12 cellular contexts compared by ENCODE assay signal in the genomic region with DNA sequence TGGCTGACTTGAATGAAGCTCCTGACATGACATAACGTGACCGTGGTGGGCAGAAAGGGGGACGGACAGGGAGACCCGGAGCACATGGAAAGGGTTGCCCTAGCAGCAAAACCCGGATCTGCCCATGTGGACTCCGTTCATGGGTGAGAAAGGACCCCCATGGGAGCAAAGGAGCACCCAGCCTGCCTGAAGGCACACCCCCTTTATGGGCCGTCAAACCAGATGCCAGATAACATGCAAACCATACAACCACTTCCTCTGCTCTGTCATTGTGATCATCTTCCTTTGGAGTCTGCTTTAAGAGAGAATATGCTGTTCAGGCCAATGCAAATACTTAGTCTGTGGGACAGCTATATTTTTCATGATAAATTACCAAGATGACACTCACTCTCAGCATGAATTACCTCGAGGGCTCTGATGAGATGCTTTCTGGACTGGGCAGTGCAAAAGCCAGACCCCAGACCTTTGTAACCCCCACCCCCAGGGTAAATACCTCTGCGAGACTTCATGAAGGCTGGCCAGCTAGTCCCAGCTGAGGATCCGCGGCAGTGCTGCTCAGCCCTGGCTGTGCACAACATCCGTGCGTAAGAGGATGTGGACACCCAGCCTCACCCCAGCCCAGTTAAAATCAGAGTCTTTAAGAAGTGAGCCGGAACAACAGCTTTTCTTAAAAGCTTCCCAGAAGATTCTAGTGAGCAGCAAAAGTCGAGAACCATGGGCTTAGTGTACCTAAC.
DNase-seq lines count a peak whose midpoint lies in the region; ATAC-seq lines count a peak whose summit lies in the region.
"Had no signal": no experiment of that assay in that cellular context is flagged by ENCODE, and none has a peak within 500 bp of the region (broad histone marks: within the 10 kb centered on the region; RNA-seq: fewer than 3 reads in every experiment).

No MANE protein-coding gene starts in this region.

- POLR2A ChIA-PET in activated CD4-positive, alpha-beta memory T cell treated with anti-CD3 and anti-CD28 coated beads, Interleukin-2, amount 10 ng/mL, durations not matched to agents 7 days and 5 days (lab: Charles Lee) = interaction anchor here (0.8 to 0.9 kb wide), 2 partner anchors 9 to 126 kb away, joined by 3 to 4 read pairs; no protein-coding TSS in a partner anchor
- POLR2A ChIA-PET in activated CD4-positive, alpha-beta memory T cell treated with anti-CD3 and anti-CD28 coated beads for 36 hours (lab: Charles Lee) = no interaction called here

- H3K4me3 ChIP-seq in trophoblast cell (ENCODE audit: low read depth, low read length) = no peak overlapping the region
- H3K4me3 ChIP-seq: A549, vagina had no signal

- peak overlapping the region; percentile 28 for H3K4ac ChIP-seq in trophoblast cell (ENCODE audit: low read depth, low read length)

- H3K27me3 Mint-ChIP-seq in activated CD4-positive, alpha-beta memory T cell treated with anti-CD3 and anti-CD28 coated beads, Interleukin-2, amount 10 ng/mL, durations not matched to agents 7 days and 5 days = no peaks in the 10 kb centered on the region
- H3K27me3 Mint-ChIP-seq in activated CD4-positive, alpha-beta memory T cell treated with anti-CD3 and anti-CD28 coated beads for 36 hours = no peaks in the 10 kb centered on the region
- H3K27me3 Mint-ChIP-seq in T-helper 2 cell treated with Interferon-gamma antibody and Interleukin-4, amounts not matched to agents 5 μg/mL and 100 μg/mL, for 36 hours (ENCODE audit: low read depth) = peaks cover 3% of the 10 kb centered on the region

- no peaks in the 10 kb centered on the region for H3K36me3 Mint-ChIP-seq in activated CD4-positive, alpha-beta memory T cell treated with anti-CD3 and anti-CD28 coated beads, Interleukin-2, amount 10 ng/mL, durations not matched to agents 7 days and 5 days (ENCODE audit: low read depth)
- H3K36me3 Mint-ChIP-seq in activated CD4-positive, alpha-beta memory T cell treated with anti-CD3 and anti-CD28 coated beads for 36 hours = no peaks in the 10 kb centered on the region
- no peaks in the 10 kb centered on the region for H3K36me3 Mint-ChIP-seq in T-helper 2 cell treated with Interferon-gamma antibody and Interleukin-4, amounts not matched to agents 5 μg/mL and 100 μg/mL, for 36 hours (ENCODE audit: low read depth)

- ATAC-seq in HG02870 (IDR thresholded peaks at IDR 0.05; ENCODE audit: unreplicated experiment) (peak; percentile 76), GM18868 (IDR thresholded peaks at IDR 0.05; ENCODE audit: unreplicated experiment) (no peak), HG03521 (IDR thresholded peaks at IDR 0.05; ENCODE audit: unreplicated experiment) (no peak)
- ATAC-seq: A549 had no signal

- H3K79me1 ChIP-seq in trophoblast cell (ENCODE audit: low read length) = peaks cover 22% of the 10 kb centered on the region

- intact Hi-C loops in activated CD4-positive, alpha-beta memory T cell treated with anti-CD3 and anti-CD28 coated beads for 36 hours (cut with micrococcal nuclease) = no loop called here

- peak overlapping the region; percentile 79 for H2BK120ac ChIP-seq in trophoblast cell (ENCODE audit: insufficient read depth, low read length, poor library complexity)

- no CpG with 5 or more reads among the region's 15 CpGs for WGBS in trophoblast cell (ENCODE audit: extremely low coverage, insufficient coverage, insufficient read length)

- no peak overlapping the region for H3K4me2 ChIP-seq in trophoblast cell (ENCODE audit: low read length)
- H3K4me2 ChIP-seq: A549 had no signal

- no peak overlapping the region for H2AFZ ChIP-seq in trophoblast cell (ENCODE audit: insufficient read depth, low read length, poor library complexity)

- peak overlapping the region; percentile 70 for H3K27ac Mint-ChIP-seq in activated CD4-positive, alpha-beta memory T cell treated with anti-CD3 and anti-CD28 coated beads, Interleukin-2, amount 10 ng/mL, durations not matched to agents 7 days and 5 days
- H3K27ac Mint-ChIP-seq in activated CD4-positive, alpha-beta memory T cell treated with anti-CD3 and anti-CD28 coated beads for 36 hours = no peak overlapping the region
- H3K27ac Mint-ChIP-seq in T-helper 2 cell treated with Interferon-gamma antibody and Interleukin-4, amounts not matched to agents 5 μg/mL and 100 μg/mL, for 36 hours = peak overlapping the region; percentile 73

- peak overlapping the region; percentile 83 for H4K8ac ChIP-seq in trophoblast cell (ENCODE audit: low read depth, low read length)

- peak overlapping the region; percentile 30 for H3K14ac ChIP-seq in trophoblast cell (ENCODE audit: low read length)

- H3K23ac ChIP-seq in trophoblast cell (ENCODE audit: low read length) = no peak overlapping the region

- peak overlapping the region; percentile 38 for H4K12ac ChIP-seq in trophoblast cell (ENCODE audit: low read depth, low read length)

- peaks cover 19 to 22% of the 10 kb centered on the region in 2 experiments for H3K4me1 ChIP-seq in trophoblast cell (ENCODE audit: control insufficient read depth in 1 of 2, insufficient read depth in 2 of 2, low read length in 2 of 2)
- H3K4me1 ChIP-seq: vagina had no signal

- no peaks in the 10 kb centered on the region for H3K27me3 ChIP-seq in trophoblast cell (ENCODE audit: insufficient read depth, low read length)
- H3K27me3 ChIP-seq: vagina had no signal

- peaks cover 4% of the 10 kb centered on the region for H3K79me2 ChIP-seq in trophoblast cell (ENCODE audit: control insufficient read depth, insufficient read depth, low read length, poor library complexity)

- H3K36me3 ChIP-seq in trophoblast cell (ENCODE audit: control insufficient read depth in 1 of 2, insufficient read depth in 2 of 2, low read length in 2 of 2) = no peaks in the 10 kb centered on the region
- H3K36me3 ChIP-seq: vagina had no signal

- H3K9ac ChIP-seq in trophoblast cell (ENCODE audit: low read length) = no peak overlapping the region

- H3K4me1 Mint-ChIP-seq in activated CD4-positive, alpha-beta memory T cell treated with anti-CD3 and anti-CD28 coated beads, Interleukin-2, amount 10 ng/mL, durations not matched to agents 7 days and 5 days = peaks cover 15% of the 10 kb centered on the region
- H3K4me1 Mint-ChIP-seq in activated CD4-positive, alpha-beta memory T cell treated with anti-CD3 and anti-CD28 coated beads for 36 hours (ENCODE audit: low read depth) = peaks cover 6% of the 10 kb centered on the region
- peaks cover 22% of the 10 kb centered on the region for H3K4me1 Mint-ChIP-seq in T-helper 2 cell treated with Interferon-gamma antibody and Interleukin-4, amounts not matched to agents 5 μg/mL and 100 μg/mL, for 36 hours (ENCODE audit: low read depth)

- peak overlapping the region; percentile 90 for H3K27ac ChIP-seq in trophoblast cell (ENCODE audit: low read depth, low read length)
- H3K27ac ChIP-seq: vagina had no signal

- H2BK12ac ChIP-seq in trophoblast cell (ENCODE audit: low read length) = peak overlapping the region; percentile 96

- peak overlapping the region; percentile 88 for H4K91ac ChIP-seq in trophoblast cell (ENCODE audit: low read depth, low read length)

- H3K18ac ChIP-seq in trophoblast cell (ENCODE audit: low read length) = peak overlapping the region; percentile 79

- H3K9me3 ChIP-seq in trophoblast cell (ENCODE audit: insufficient read depth, low read depth, low read length) = no peaks in the 10 kb centered on the region
- H3K9me3 ChIP-seq: A549, vagina had no signal

- peak overlapping the region; percentile 85 for H2BK5ac ChIP-seq in trophoblast cell (ENCODE audit: low read depth, low read length, poor library complexity)

- peak; percentile 33 for DNase-seq in activated CD4-positive, alpha-beta memory T cell treated with anti-CD3 and anti-CD28 coated beads, Interleukin-2, amount 10 ng/mL, durations not matched to agents 7 days and 5 days
- DNase-seq in activated CD4-positive, alpha-beta memory T cell treated with anti-CD3 and anti-CD28 coated beads for 36 hours = no peak
- peak; percentile 14 for DNase-seq in T-helper 2 cell treated with Interferon-gamma antibody and Interleukin-4, amounts not matched to agents 5 μg/mL and 100 μg/mL, for 36 hours (ENCODE audit: low spot score)
- DNase-seq in trophoblast cell (no peak), KG1 (lab: John Stamatoyannopoulos, UW) (no peak)
- DNase-seq: NCI-H1417, SHP77 had no signal

- no peak overlapping the region for H3K4me3 Mint-ChIP-seq in activated CD4-positive, alpha-beta memory T cell treated with anti-CD3 and anti-CD28 coated beads, Interleukin-2, amount 10 ng/mL, durations not matched to agents 7 days and 5 days
- H3K4me3 Mint-ChIP-seq in activated CD4-positive, alpha-beta memory T cell treated with anti-CD3 and anti-CD28 coated beads for 36 hours = no peak overlapping the region
- H3K4me3 Mint-ChIP-seq in T-helper 2 cell treated with Interferon-gamma antibody and Interleukin-4, amounts not matched to agents 5 μg/mL and 100 μg/mL, for 36 hours = peak overlapping the region; percentile 59

- H2AK5ac ChIP-seq in trophoblast cell (ENCODE audit: low read length) = peak overlapping the region; percentile 24

- no peaks in the 10 kb centered on the region for H3K9me3 Mint-ChIP-seq in activated CD4-positive, alpha-beta memory T cell treated with anti-CD3 and anti-CD28 coated beads, Interleukin-2, amount 10 ng/mL, durations not matched to agents 7 days and 5 days
- H3K9me3 Mint-ChIP-seq in activated CD4-positive, alpha-beta memory T cell treated with anti-CD3 and anti-CD28 coated beads for 36 hours = no peaks in the 10 kb centered on the region
- H3K9me3 Mint-ChIP-seq in T-helper 2 cell treated with Interferon-gamma antibody and Interleukin-4, amounts not matched to agents 5 μg/mL and 100 μg/mL, for 36 hours = no peaks in the 10 kb centered on the region

- CTCF ChIA-PET in activated CD4-positive, alpha-beta memory T cell treated with anti-CD3 and anti-CD28 coated beads, Interleukin-2, amount 10 ng/mL, durations not matched to agents 7 days and 5 days (lab: Charles Lee) = interaction anchor here (1.0 to 1.9 kb wide), 3 partner anchors 10 to 225 kb away, joined by 3 to 7 read pairs (median 3); no protein-coding TSS in a partner anchor
- CTCF ChIA-PET in activated CD4-positive, alpha-beta memory T cell treated with anti-CD3 and anti-CD28 coated beads for 36 hours (lab: Charles Lee) = interaction anchor here (0.8 kb wide), 1 partner anchor 314 kb away, joined by 3 read pairs; no protein-coding TSS in a partner anchor

Comparison
In these comparisons a context has a peak if more than half of its experiments do, and no peak if none do; other contexts are left out.
1. DNase-seq: peak in activated CD4-positive, alpha-beta memory T cell treated with anti-CD3 and anti-CD28 coated beads, Interleukin-2, amount 10 ng/mL, durations not matched to agents 7 days and 5 days (single experiment) and T-helper 2 cell treated with Interferon-gamma antibody and Interleukin-4, amounts not matched to agents 5 μg/mL and 100 μg/mL, for 36 hours (single experiment); none in activated CD4-positive, alpha-beta memory T cell treated with anti-CD3 and anti-CD28 coated beads for 36 hours (single experiment), trophoblast cell (0 of 2) and KG1 (single experiment).